1 cellular context compared by ENCODE assay signal in genomic region chr22:45836418-45836817, GRCh38.
TF ChIP-seq lines count a peak whose summit lies in the region.

No MANE protein-coding gene starts in this region.

TF ChIP-seq in GM23338, 12 proteins besides CTCF, POLR2A, EP300 and RAD21:
- TF ChIP-seq, protein P1, sequence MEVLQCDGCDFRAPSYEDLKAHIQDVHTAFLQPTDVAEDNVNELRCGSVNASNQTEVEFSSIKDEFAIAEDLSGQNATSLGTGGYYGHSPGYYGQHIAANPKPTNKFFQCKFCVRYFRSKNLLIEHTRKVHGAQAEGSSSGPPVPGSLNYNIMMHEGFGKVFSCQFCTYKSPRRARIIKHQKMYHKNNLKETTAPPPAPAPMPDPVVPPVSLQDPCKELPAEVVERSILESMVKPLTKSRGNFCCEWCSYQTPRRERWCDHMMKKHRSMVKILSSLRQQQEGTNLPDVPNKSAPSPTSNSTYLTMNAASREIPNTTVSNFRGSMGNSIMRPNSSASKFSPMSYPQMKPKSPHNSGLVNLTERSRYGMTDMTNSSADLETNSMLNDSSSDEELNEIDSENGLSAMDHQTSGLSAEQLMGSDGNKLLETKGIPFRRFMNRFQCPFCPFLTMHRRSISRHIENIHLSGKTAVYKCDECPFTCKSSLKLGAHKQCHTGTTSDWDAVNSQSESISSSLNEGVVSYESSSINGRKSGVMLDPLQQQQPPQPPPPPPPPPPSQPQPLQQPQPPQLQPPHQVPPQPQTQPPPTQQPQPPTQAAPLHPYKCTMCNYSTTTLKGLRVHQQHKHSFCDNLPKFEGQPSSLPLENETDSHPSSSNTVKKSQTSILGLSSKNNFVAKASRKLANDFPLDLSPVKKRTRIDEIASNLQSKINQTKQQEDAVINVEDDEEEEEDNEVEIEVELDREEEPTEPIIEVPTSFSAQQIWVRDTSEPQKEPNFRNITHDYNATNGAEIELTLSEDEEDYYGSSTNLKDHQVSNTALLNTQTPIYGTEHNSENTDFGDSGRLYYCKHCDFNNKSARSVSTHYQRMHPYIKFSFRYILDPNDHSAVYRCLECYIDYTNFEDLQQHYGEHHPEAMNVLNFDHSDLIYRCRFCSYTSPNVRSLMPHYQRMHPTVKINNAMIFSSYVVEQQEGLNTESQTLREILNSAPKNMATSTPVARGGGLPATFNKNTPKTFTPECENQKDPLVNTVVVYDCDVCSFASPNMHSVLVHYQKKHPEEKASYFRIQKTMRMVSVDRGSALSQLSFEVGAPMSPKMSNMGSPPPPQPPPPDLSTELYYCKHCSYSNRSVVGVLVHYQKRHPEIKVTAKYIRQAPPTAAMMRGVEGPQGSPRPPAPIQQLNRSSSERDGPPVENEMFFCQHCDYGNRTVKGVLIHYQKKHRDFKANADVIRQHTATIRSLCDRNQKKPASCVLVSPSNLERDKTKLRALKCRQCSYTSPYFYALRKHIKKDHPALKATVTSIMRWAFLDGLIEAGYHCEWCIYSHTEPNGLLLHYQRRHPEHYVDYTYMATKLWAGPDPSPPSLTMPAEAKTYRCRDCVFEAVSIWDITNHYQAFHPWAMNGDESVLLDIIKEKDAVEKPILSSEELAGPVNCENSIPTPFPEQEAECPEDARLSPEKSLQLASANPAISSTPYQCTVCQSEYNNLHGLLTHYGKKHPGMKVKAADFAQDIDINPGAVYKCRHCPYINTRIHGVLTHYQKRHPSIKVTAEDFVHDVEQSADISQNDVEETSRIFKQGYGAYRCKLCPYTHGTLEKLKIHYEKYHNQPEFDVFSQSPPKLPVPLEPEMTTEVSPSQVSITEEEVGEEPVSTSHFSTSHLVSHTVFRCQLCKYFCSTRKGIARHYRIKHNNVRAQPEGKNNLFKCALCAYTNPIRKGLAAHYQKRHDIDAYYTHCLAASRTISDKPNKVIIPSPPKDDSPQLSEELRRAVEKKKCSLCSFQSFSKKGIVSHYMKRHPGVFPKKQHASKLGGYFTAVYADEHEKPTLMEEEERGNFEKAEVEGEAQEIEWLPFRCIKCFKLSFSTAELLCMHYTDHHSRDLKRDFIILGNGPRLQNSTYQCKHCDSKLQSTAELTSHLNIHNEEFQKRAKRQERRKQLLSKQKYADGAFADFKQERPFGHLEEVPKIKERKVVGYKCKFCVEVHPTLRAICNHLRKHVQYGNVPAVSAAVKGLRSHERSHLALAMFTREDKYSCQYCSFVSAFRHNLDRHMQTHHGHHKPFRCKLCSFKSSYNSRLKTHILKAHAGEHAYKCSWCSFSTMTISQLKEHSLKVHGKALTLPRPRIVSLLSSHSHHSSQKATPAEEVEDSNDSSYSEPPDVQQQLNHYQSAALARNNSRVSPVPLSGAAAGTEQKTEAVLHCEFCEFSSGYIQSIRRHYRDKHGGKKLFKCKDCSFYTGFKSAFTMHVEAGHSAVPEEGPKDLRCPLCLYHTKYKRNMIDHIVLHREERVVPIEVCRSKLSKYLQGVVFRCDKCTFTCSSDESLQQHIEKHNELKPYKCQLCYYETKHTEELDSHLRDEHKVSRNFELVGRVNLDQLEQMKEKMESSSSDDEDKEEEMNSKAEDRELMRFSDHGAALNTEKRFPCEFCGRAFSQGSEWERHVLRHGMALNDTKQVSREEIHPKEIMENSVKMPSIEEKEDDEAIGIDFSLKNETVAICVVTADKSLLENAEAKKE (CRISPR knock-in tag; IDR thresholded peaks at IDR 0.05): no peak
- TF ChIP-seq, protein P2, sequence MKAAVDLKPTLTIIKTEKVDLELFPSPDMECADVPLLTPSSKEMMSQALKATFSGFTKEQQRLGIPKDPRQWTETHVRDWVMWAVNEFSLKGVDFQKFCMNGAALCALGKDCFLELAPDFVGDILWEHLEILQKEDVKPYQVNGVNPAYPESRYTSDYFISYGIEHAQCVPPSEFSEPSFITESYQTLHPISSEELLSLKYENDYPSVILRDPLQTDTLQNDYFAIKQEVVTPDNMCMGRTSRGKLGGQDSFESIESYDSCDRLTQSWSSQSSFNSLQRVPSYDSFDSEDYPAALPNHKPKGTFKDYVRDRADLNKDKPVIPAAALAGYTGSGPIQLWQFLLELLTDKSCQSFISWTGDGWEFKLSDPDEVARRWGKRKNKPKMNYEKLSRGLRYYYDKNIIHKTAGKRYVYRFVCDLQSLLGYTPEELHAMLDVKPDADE (IDR thresholded peaks at IDR 0.05): no peak
- TF ChIP-seq CREB1 (CRISPR knock-in tag; IDR thresholded peaks at IDR 0.05; ENCODE audit: low read depth): no peak
- no peak for TF ChIP-seq REST (IDR thresholded peaks at IDR 0.05; ENCODE audit: unreplicated experiment)
- no peak for TF ChIP-seq EZH2phosphoT487 (IDR thresholded peaks at IDR 0.05; ENCODE audit: unreplicated experiment)
- no peak for TF ChIP-seq POLR2AphosphoS5 (IDR thresholded peaks at IDR 0.05; ENCODE audit: low read depth)
- no peak for TF ChIP-seq JUNB (IDR thresholded peaks at IDR 0.05; ENCODE audit: unreplicated experiment)
- no peak for TF ChIP-seq STAT1 (IDR thresholded peaks at IDR 0.05; ENCODE audit: unreplicated experiment)
- no peak for TF ChIP-seq NANOG (IDR thresholded peaks at IDR 0.05; ENCODE audit: borderline replicate concordance)
